In the genomic region with DNA sequence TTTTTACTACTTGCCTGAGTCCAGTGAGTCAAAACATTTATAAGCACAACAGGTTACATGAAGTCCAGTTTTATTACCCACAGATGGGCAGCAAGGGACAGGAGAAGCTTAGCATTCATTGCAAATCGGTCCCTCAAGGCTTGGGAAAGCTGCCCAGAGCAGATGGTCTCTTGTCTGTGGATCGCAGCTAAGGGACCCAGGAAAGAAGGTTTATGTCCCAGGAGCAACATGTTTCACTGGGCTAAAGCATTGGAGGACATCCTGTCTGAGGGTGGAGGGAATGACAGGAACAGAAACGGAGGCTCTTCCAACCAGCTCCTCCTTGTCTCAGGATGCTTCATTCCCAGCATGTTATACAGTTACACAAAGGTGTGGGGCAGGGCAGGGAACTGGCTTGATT, we compare ENCODE assay signal across 18 cellular contexts.
"Had no signal": no experiment of that assay in that cellular context is flagged by ENCODE, and none has a peak within 500 bp of the region (broad histone marks: within the 10 kb centered on the region; RNA-seq: fewer than 3 reads in every experiment).

No MANE protein-coding gene starts in this region.

- H3K27me3 ChIP-seq: spleen, upper lobe of right lung had no signal

- H3K27ac ChIP-seq: left ventricle myocardium inferior, prostate gland, spleen, upper lobe of right lung had no signal

- H3K9me3 Mint-ChIP-seq: activated CD4-positive, alpha-beta memory T cell treated with anti-CD3 and anti-CD28 coated beads for 36 hours had no signal

- H3K27ac Mint-ChIP-seq: activated CD4-positive, alpha-beta memory T cell treated with anti-CD3 and anti-CD28 coated beads for 36 hours; activated naive CD8-positive, alpha-beta T cell treated with anti-CD3 and anti-CD28 coated beads, Interleukin-2, amount 10 ng/mL, durations not matched to agents 7 days and 5 days had no signal

- H3K4me3 Mint-ChIP-seq: activated CD4-positive, alpha-beta memory T cell treated with anti-CD3 and anti-CD28 coated beads for 36 hours; activated naive CD8-positive, alpha-beta T cell treated with anti-CD3 and anti-CD28 coated beads, Interleukin-2, amount 10 ng/mL, durations not matched to agents 7 days and 5 days; mesothelial cell of epicardium had no signal

- H3K36me3 ChIP-seq: prostate gland, upper lobe of right lung had no signal

- ATAC-seq: naive thymus-derived CD8-positive, alpha-beta T cell; upper lobe of right lung had no signal

- H3K4me1 ChIP-seq: left ventricle myocardium inferior, prostate gland, spleen, upper lobe of right lung had no signal

- H3K9me3 ChIP-seq: prostate gland, upper lobe of right lung had no signal

- H3K4me3 ChIP-seq: left ventricle myocardium inferior, prostate gland, spleen, upper lobe of right lung had no signal

- H3K27me3 Mint-ChIP-seq: activated CD4-positive, alpha-beta memory T cell treated with anti-CD3 and anti-CD28 coated beads for 36 hours; activated naive CD8-positive, alpha-beta T cell treated with anti-CD3 and anti-CD28 coated beads, Interleukin-2, amount 10 ng/mL, durations not matched to agents 7 days and 5 days; naive thymus-derived CD8-positive, alpha-beta T cell had no signal

- DNase-seq: activated CD4-positive, alpha-beta memory T cell treated with anti-CD3 and anti-CD28 coated beads for 36 hours; activated CD4-positive, alpha-beta T cell treated with anti-CD3 and anti-CD28 coated beads for 48 hours; activated naive CD4-positive, alpha-beta T cell treated with Interleukin-2 at 50 U/mL for 16 hours; activated naive CD8-positive, alpha-beta T cell treated with anti-CD3 and anti-CD28 coated beads, Interleukin-2, amount 10 ng/mL, durations not matched to agents 7 days and 5 days; activated T-cell treated with anti-CD3 and anti-CD28 coated beads, Interleukin-2, amount 50 U/mL, for 48 hours; amniotic stem cell; erythroblast; foreskin fibroblast; kidney glomerular epithelial cell; left ventricle myocardium inferior; naive thymus-derived CD8-positive, alpha-beta T cell; spleen; stimulated activated CD4-positive, alpha-beta T cell treated with anti-CD3 and anti-CD28 coated beads, Interleukin-4, amount 100 ng/mL, for 1 hour; stimulated activated naive CD4-positive, alpha-beta T cell treated with Interleukin-2 at 50 U/mL for 16 hours; T-helper 9 cell; upper lobe of right lung had no signal
